In the genomic region with DNA sequence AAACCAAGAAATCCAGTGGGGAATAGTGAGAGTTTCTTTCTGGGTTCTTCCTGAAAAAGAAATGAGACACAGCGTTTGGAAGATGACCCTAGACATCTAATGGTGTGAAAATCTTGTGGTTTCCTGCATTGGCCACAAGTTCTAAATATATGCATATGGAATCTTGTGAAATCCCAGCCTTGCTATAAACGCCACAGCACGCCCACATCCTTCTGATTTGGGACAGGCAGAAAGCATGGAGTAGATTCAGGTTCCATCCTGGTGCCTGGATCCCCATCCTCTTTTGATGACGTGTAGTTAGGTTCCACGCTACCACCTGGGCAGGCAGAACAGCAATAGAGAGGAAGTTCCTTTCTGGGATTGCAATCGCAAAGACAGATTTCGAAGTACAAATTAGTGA, we compare ENCODE assay signal across 26 cellular contexts. TPM values are rescaled to one million over a fixed set of nuclear protein-coding genes. Genes with fewer than 3 reads are reported as not detected.
"Had no signal": no experiment of that assay in that cellular context is flagged by ENCODE, and none has a peak within 500 bp of the region (broad histone marks: within the 10 kb centered on the region; RNA-seq: fewer than 3 reads in every experiment).

No MANE protein-coding gene starts in this region.

- H3K9me3 ChIP-seq: heart right ventricle, pancreas, spleen, tibial artery, upper lobe of left lung, uterus had no signal

- H3K4me3 ChIP-seq: dorsolateral prefrontal cortex, heart right ventricle, pancreas, spleen, tibial artery, upper lobe of left lung, uterus had no signal

- H3K36me3 Mint-ChIP-seq: naive B cell; stimulated activated memory B cell treated with anti-CD40 and anti-IgM and Interleukin-4, amounts not matched to agents 10 μg/mL and 1 μg/mL and 100 μg/mL, for 72 hours had no signal

- H3K27me3 Mint-ChIP-seq: stimulated activated naive CD8-positive, alpha-beta T cell treated with anti-CD3 and anti-CD28 coated beads, Interleukin-15, Interleukin-2, amounts not matched to agents 100 ng/mL and 50 ng/mL, for 24 hours had no signal

- H3K27ac ChIP-seq: dorsolateral prefrontal cortex, heart right ventricle, pancreas, spleen, tibial artery, upper lobe of left lung, uterus had no signal

- H3K9me3 Mint-ChIP-seq: nephron; stimulated activated naive CD8-positive, alpha-beta T cell treated with anti-CD3 and anti-CD28 coated beads, Interleukin-15, Interleukin-2, amounts not matched to agents 100 ng/mL and 50 ng/mL, for 24 hours had no signal

- H3K27me3 ChIP-seq: tibial artery, upper lobe of left lung, uterus had no signal

- H3K4me1 ChIP-seq: heart right ventricle, pancreas, spleen, tibial artery, upper lobe of left lung, uterus had no signal

- ATAC-seq: esophagus mucosa; heart right ventricle; pancreas; right cardiac atrium; stimulated activated memory B cell treated with anti-CD40 and anti-IgM and Interleukin-4, amounts not matched to agents 10 μg/mL and 1 μg/mL and 100 μg/mL, for 72 hours had no signal

- H3K36me3 ChIP-seq: heart right ventricle, pancreas, spleen, tibial artery, upper lobe of left lung, uterus had no signal

- H3K4me1 Mint-ChIP-seq: naive B cell; nephron; stimulated activated memory B cell treated with anti-CD40 and anti-IgM and Interleukin-4, amounts not matched to agents 10 μg/mL and 1 μg/mL and 100 μg/mL, for 72 hours had no signal

- DNase-seq: effector CD8-positive, alpha-beta T cell; heart right ventricle; hypothalamus; kidney glomerular epithelial cell; mesendoderm; naive B cell; occipital lobe; pancreas; right cardiac atrium; spleen; stimulated activated CD4-positive, alpha-beta T cell treated with anti-CD3 and anti-CD28 coated beads, Interleukin-15, amount 100 ng/mL, for 24 hours; stimulated activated CD4-positive, alpha-beta T cell treated with anti-CD3 and anti-CD28 coated beads, Interleukin-1b, Interleukin-23, amount 100 ng/mL, for 48 hours; stimulated activated CD4-positive, alpha-beta T cell treated with anti-CD3 and anti-CD28 coated beads, Interleukin-4, amount 100 ng/mL, for 24 hours; tibial artery; upper lobe of left lung; uterus had no signal

- H3K27ac Mint-ChIP-seq: naive B cell; nephron; progenitor cell of endocrine pancreas; stimulated activated memory B cell treated with anti-CD40 and anti-IgM and Interleukin-4, amounts not matched to agents 10 μg/mL and 1 μg/mL and 100 μg/mL, for 72 hours; stimulated activated naive CD8-positive, alpha-beta T cell treated with anti-CD3 and anti-CD28 coated beads, Interleukin-15, Interleukin-2, amounts not matched to agents 100 ng/mL and 50 ng/mL, for 24 hours had no signal

- H3K4me3 Mint-ChIP-seq: naive B cell; nephron; stimulated activated memory B cell treated with anti-CD40 and anti-IgM and Interleukin-4, amounts not matched to agents 10 μg/mL and 1 μg/mL and 100 μg/mL, for 72 hours; stimulated activated naive CD8-positive, alpha-beta T cell treated with anti-CD3 and anti-CD28 coated beads, Interleukin-15, Interleukin-2, amounts not matched to agents 100 ng/mL and 50 ng/mL, for 24 hours had no signal

RNA-seq across cellular contexts. Expression of a gene that starts 37.4 kb away (rescaled TPM):
- total RNA-seq: fibroblast of lung, glomerular endothelial cell, heart right ventricle, liver, lung microvascular endothelial cell, right cardiac atrium had no signal
